ENCODE assay signal across 1 cellular context in the genomic region with DNA sequence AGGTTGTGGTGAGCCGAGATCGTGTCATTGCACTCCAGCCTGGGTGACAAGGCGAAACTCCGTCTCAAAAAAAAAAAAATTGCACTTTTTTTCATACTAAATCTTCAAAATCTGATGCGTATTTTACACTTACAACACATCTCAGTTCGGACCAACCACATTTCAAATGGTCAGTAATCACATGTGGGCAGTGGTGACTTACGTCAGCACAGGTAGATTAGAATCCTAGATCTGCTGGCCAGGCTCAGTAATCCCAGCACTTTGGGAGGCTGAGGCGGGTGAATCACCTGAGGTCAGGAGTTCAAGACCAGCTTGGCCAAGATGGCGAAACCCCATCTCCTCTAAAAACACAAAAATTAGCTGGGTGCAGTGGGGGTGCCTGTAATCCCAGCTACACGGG.
TF ChIP-seq lines count a peak whose summit lies in the region.

No MANE protein-coding gene starts in this region.

TF ChIP-seq in IMR-90, 13 proteins besides CTCF, POLR2A, EP300 and RAD21:
- TF ChIP-seq CEBPB (IDR thresholded peaks at IDR 0.05; ENCODE audit: low read depth, low read length) (no peak), RFX5 (IDR thresholded peaks at IDR 0.05; ENCODE audit: low read depth, low read length) (no peak), MAZ (IDR thresholded peaks at IDR 0.05; ENCODE audit: borderline replicate concordance, low read depth, low read length) (no peak), RCOR1 (IDR thresholded peaks at IDR 0.05; ENCODE audit: insufficient replicate concordance, low read length) (no peak), BHLHE40 (IDR thresholded peaks at IDR 0.05; ENCODE audit: low read depth, low read length) (no peak), NFE2L2 (IDR thresholded peaks at IDR 0.05; ENCODE audit: low read depth, low read length) (no peak)
- TF ChIP-seq, protein P1, sequence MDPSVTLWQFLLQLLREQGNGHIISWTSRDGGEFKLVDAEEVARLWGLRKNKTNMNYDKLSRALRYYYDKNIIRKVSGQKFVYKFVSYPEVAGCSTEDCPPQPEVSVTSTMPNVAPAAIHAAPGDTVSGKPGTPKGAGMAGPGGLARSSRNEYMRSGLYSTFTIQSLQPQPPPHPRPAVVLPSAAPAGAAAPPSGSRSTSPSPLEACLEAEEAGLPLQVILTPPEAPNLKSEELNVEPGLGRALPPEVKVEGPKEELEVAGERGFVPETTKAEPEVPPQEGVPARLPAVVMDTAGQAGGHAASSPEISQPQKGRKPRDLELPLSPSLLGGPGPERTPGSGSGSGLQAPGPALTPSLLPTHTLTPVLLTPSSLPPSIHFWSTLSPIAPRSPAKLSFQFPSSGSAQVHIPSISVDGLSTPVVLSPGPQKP (IDR thresholded peaks at IDR 0.05; ENCODE audit: borderline replicate concordance, low read depth, low read length) = no peak
- TF ChIP-seq, protein P2, sequence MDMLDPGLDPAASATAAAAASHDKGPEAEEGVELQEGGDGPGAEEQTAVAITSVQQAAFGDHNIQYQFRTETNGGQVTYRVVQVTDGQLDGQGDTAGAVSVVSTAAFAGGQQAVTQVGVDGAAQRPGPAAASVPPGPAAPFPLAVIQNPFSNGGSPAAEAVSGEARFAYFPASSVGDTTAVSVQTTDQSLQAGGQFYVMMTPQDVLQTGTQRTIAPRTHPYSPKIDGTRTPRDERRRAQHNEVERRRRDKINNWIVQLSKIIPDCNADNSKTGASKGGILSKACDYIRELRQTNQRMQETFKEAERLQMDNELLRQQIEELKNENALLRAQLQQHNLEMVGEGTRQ (IDR thresholded peaks at IDR 0.05; ENCODE audit: low read depth, low read length) = no peak
TF ChIP-seq in IMR-90: peak in this region for 0.
